In the genomic region with DNA sequence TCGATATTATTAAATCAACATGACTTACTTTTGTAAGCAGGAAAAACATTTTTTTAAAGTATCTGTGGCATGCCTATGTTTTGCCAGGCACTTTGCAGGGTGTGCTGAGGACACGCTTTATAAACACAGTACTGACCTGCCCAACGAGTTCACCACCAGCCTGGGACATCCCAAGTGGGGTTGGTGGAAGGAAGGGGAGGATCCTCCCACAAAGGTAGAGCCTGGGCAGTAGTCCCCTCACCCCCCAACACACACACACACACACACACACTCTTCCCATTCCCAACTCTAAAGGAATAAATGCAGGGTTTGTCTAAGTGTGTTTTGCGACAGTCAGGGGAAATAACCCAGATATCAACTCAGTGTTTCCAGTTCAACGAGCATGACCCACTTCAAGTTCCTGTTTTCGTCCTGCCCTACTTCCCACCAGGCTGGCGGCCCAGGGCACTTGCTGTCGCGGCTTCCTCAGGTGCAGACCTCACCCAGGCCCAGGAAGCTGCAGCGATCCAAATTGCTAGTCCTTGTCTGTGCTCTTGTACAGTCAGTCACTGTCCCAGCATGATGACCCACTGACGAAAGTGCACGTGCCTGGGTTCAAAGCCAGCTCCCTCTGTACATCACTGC, we compare ENCODE assay signal across 8 cellular contexts. TPM values are rescaled to one million over a fixed set of nuclear protein-coding genes. Genes with fewer than 3 reads are reported as not detected.
DNase-seq lines count a peak whose midpoint lies in the region; ATAC-seq and TF ChIP-seq lines count a peak whose summit lies in the region.

No MANE protein-coding gene starts in this region.

- TF ChIP-seq CTCF in C4-2B (conservative IDR thresholded peaks at IDR 0.05), result no peak
- TF ChIP-seq CTCF in progenitor cell of endocrine pancreas (IDR thresholded peaks at IDR 0.05; ENCODE audit: unreplicated experiment), result no peak

- no peaks in the 10 kb centered on the region for H3K9me3 ChIP-seq in effector memory CD4-positive, alpha-beta T cell (ENCODE audit: control insufficient read depth, low read length)

- DNase-seq in KBM-7 (peak; percentile 78), progenitor cell of endocrine pancreas (ENCODE audit: low spot score, unreplicated experiment) (no peak), GM03348 (ENCODE audit: low spot score) (no peak), NCI-H446 treated with DMSO at 0.1 percent for 48 hours (lab: John Stamatoyannopoulos, UW) (no peak)
- peak; percentile 26 to 29 for DNase-seq in activated CD4-positive, alpha-beta T cell treated with anti-CD3 and anti-CD28 coated beads for 24 hours (ENCODE audit: low read depth in 2 of 2)
- DNase-seq in effector memory CD4-positive, alpha-beta T cell, result peak; percentile 80 to 88 (median 80)

- H3K9me3 Mint-ChIP-seq in progenitor cell of endocrine pancreas (ENCODE audit: low read depth), result no peaks in the 10 kb centered on the region

- H3K4me3 ChIP-seq in effector memory CD4-positive, alpha-beta T cell (ENCODE audit: insufficient read depth, low read depth, low read length, poor library complexity, severe bottlenecking), result peak overlapping the region; percentile 93

- H3K27ac Mint-ChIP-seq in progenitor cell of endocrine pancreas, result peak overlapping the region; percentile 52

- peaks cover 5% of the 10 kb centered on the region for H3K36me3 Mint-ChIP-seq in progenitor cell of endocrine pancreas (ENCODE audit: insufficient read depth)

- peaks cover 62% of the 10 kb centered on the region for H3K4me1 ChIP-seq in effector memory CD4-positive, alpha-beta T cell (ENCODE audit: control insufficient read depth, insufficient read depth, low read length, poor library complexity, severe bottlenecking)

- peaks cover 8% of the 10 kb centered on the region for H3K36me3 ChIP-seq in effector memory CD4-positive, alpha-beta T cell (ENCODE audit: control insufficient read depth, insufficient read depth, low read length)

- ATAC-seq in HG03045 (IDR thresholded peaks at IDR 0.05; ENCODE audit: unreplicated experiment), result no peak

- peaks cover 28% of the 10 kb centered on the region for H3K4me1 Mint-ChIP-seq in progenitor cell of endocrine pancreas (ENCODE audit: low read depth)

- peak overlapping the region; percentile 14 for H3K4me3 Mint-ChIP-seq in progenitor cell of endocrine pancreas (ENCODE audit: low read depth)

- H3K27ac ChIP-seq in C4-2B, result peak overlapping the region; percentile 43
- H3K27ac ChIP-seq in effector memory CD4-positive, alpha-beta T cell (ENCODE audit: insufficient read depth, low read length, poor library complexity, severe bottlenecking), result peak overlapping the region; percentile 89

- no peaks in the 10 kb centered on the region for H3K27me3 ChIP-seq in effector memory CD4-positive, alpha-beta T cell (replicated peaks; ENCODE audit: control insufficient read depth, insufficient read depth, low read length, poor library complexity, severe bottlenecking)

- no peaks in the 10 kb centered on the region for H3K27me3 Mint-ChIP-seq in progenitor cell of endocrine pancreas

- in situ Hi-C loops in KBM-7 (cut with MboI; ENCODE audit: low pct_unique_long_range_greater_than_20kb, low sequenced_read_pairs), result no loop called here

RNA-seq across cellular contexts. Expression of a gene that starts 3.1 kb away (rescaled TPM):
- total RNA-seq in progenitor cell of endocrine pancreas, result 59.2 and 62.0 TPM in 2 replicates

RNA-seq across cellular contexts. Expression of a gene that starts 27.5 kb away (rescaled TPM):
- 23.2 and 24.2 TPM in 2 replicates for total RNA-seq in progenitor cell of endocrine pancreas

Comparison
In these comparisons a context has a peak if more than half of its experiments do, and no peak if none do; other contexts are left out.
1. DNase-seq: peak in KBM-7 (single experiment), activated CD4-positive, alpha-beta T cell treated with anti-CD3 and anti-CD28 coated beads for 24 hours (2 of 2) and effector memory CD4-positive, alpha-beta T cell (3 of 3); none in progenitor cell of endocrine pancreas (single experiment), GM03348 (single experiment) and NCI-H446 treated with DMSO at 0.1 percent for 48 hours (single experiment).